ENCODE assay signal across 1 cellular context in the genomic region with DNA sequence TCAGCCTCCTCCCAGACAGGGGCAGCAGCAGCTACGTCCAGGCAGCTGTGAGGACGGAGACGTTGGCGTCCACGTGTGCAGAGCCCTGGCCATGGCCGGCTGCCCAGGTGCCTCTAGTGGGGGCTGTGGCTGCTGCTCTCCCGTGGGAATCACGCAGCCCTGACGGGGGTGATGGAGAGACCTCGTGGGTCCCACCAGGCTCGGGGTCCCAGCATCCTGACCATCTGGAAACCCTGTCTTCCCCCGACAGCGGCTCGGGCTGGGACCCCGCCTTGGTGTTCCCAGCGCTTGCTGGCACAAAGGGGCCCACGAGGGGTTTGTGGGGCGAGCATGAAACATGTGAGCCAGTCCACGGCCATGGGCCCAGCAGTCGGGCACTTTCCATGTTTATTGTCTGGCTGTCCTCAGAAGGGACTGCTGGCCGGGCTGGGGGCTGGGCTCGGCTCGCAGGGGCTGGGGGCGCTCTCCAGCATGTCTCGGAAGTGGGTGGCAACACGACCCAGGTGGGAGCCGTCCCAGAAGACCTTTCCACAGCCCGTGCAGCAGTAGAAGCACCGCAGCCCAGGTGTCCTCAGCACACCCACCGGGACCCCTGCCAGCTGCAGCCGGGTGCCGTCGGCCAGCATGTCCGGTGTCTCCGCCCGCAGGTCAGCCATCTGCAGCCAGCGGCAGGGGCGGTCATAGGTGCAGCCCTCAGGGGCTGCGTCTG.
TF ChIP-seq lines count a peak whose summit lies in the region.

No MANE protein-coding gene starts in this region.

TF ChIP-seq in SK-N-SH, 30 proteins besides CTCF, POLR2A, EP300 and RAD21 (continued from another document):
- TF ChIP-seq, protein P1, sequence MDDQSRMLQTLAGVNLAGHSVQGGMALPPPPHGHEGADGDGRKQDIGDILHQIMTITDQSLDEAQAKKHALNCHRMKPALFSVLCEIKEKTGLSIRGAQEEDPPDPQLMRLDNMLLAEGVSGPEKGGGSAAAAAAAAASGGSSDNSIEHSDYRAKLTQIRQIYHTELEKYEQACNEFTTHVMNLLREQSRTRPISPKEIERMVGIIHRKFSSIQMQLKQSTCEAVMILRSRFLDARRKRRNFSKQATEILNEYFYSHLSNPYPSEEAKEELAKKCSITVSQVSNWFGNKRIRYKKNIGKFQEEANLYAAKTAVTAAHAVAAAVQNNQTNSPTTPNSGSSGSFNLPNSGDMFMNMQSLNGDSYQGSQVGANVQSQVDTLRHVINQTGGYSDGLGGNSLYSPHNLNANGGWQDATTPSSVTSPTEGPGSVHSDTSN (IDR thresholded peaks at IDR 0.05): no peak
- TF ChIP-seq SMC3 (IDR thresholded peaks at IDR 0.05; ENCODE audit: low read depth, low read length): no peak
- TF ChIP-seq, protein P2, sequence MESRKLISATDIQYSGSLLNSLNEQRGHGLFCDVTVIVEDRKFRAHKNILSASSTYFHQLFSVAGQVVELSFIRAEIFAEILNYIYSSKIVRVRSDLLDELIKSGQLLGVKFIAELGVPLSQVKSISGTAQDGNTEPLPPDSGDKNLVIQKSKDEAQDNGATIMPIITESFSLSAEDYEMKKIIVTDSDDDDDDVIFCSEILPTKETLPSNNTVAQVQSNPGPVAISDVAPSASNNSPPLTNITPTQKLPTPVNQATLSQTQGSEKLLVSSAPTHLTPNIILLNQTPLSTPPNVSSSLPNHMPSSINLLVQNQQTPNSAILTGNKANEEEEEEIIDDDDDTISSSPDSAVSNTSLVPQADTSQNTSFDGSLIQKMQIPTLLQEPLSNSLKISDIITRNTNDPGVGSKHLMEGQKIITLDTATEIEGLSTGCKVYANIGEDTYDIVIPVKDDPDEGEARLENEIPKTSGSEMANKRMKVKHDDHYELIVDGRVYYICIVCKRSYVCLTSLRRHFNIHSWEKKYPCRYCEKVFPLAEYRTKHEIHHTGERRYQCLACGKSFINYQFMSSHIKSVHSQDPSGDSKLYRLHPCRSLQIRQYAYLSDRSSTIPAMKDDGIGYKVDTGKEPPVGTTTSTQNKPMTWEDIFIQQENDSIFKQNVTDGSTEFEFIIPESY (IDR thresholded peaks at IDR 0.05; ENCODE audit: borderline replicate concordance, low read depth): no peak
- no peak for TF ChIP-seq YY1 (IDR thresholded peaks at IDR 0.05; ENCODE audit: low read depth)
- TF ChIP-seq, protein P3, sequence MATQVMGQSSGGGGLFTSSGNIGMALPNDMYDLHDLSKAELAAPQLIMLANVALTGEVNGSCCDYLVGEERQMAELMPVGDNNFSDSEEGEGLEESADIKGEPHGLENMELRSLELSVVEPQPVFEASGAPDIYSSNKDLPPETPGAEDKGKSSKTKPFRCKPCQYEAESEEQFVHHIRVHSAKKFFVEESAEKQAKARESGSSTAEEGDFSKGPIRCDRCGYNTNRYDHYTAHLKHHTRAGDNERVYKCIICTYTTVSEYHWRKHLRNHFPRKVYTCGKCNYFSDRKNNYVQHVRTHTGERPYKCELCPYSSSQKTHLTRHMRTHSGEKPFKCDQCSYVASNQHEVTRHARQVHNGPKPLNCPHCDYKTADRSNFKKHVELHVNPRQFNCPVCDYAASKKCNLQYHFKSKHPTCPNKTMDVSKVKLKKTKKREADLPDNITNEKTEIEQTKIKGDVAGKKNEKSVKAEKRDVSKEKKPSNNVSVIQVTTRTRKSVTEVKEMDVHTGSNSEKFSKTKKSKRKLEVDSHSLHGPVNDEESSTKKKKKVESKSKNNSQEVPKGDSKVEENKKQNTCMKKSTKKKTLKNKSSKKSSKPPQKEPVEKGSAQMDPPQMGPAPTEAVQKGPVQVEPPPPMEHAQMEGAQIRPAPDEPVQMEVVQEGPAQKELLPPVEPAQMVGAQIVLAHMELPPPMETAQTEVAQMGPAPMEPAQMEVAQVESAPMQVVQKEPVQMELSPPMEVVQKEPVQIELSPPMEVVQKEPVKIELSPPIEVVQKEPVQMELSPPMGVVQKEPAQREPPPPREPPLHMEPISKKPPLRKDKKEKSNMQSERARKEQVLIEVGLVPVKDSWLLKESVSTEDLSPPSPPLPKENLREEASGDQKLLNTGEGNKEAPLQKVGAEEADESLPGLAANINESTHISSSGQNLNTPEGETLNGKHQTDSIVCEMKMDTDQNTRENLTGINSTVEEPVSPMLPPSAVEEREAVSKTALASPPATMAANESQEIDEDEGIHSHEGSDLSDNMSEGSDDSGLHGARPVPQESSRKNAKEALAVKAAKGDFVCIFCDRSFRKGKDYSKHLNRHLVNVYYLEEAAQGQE (IDR thresholded peaks at IDR 0.05; ENCODE audit: low read depth, low read length): no peak
- TF ChIP-seq, protein P4, sequence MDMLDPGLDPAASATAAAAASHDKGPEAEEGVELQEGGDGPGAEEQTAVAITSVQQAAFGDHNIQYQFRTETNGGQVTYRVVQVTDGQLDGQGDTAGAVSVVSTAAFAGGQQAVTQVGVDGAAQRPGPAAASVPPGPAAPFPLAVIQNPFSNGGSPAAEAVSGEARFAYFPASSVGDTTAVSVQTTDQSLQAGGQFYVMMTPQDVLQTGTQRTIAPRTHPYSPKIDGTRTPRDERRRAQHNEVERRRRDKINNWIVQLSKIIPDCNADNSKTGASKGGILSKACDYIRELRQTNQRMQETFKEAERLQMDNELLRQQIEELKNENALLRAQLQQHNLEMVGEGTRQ (IDR thresholded peaks at IDR 0.05; ENCODE audit: borderline replicate concordance, low read depth, low read length): no peak
- no peak for TF ChIP-seq SIN3A (IDR thresholded peaks at IDR 0.05; ENCODE audit: borderline replicate concordance, low read depth, low read length)
- TF ChIP-seq, protein P5, sequence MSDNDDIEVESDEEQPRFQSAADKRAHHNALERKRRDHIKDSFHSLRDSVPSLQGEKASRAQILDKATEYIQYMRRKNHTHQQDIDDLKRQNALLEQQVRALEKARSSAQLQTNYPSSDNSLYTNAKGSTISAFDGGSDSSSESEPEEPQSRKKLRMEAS (IDR thresholded peaks at IDR 0.05; ENCODE audit: low read depth): no peak
- TF ChIP-seq JUND (IDR thresholded peaks at IDR 0.05): no peak
- no peak for TF ChIP-seq NRF1 (IDR thresholded peaks at IDR 0.05; ENCODE audit: low read depth, low read length)
TF ChIP-seq in SK-N-SH: peak in this region for 0.
